In the genomic region with DNA sequence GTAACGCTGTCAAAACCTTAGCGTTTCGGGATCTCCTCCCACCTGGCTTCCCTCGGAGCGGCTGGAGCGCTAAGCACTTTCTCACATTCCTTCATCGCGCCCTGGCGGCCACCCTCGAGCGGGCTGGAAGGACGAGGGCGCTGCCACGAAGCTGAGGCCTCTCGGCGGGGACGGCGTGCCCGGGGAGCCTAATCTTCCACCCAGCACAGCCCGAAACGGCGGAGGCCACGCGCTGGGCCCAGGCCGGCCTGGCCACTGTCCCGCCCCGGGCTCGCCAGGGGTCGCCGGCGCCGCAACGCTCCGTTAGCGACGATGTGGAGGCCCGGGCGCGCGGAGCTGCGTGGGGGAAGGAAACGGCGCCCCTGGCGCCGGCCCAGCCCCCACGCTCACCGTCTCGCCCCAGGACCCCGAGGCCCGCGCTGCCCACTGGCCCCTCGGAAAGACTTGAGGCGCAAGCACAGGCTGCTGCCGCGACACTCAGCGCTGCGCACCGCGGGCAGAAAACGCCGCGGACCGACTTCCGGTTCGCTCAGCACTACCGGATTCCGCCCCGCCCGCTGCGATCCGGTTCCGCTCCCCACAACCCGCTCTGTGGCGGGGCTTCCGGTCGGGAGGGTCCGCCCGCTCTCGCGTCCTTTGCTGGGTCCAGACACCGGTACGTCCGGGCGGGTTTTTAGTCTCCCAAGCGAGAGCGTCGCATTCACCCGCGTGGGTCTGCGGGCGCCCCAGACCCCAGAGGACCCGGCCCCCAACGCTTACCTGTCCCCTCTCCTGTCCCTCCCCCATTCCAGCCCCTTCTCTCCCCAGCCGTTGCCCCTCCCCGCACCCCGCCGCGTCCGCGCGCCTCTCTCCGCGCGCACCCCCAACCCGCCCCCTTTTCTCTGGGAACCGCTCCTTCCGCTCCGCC, we compare ENCODE assay signal across 8 cellular contexts. TPM values are rescaled to one million over a fixed set of nuclear protein-coding genes. Genes with fewer than 3 reads are reported as not detected.
DNase-seq lines count a peak whose midpoint lies in the region; ATAC-seq, FAIRE-seq and TF ChIP-seq lines count a peak whose summit lies in the region.

YBEY (plus strand) TSS at position 582 of the 907 bp plus-strand sequence. CDS start 572 bp downstream, outside the sequence.

- H3K4me1 ChIP-seq in adrenal gland (replicated peaks in 1 of 2) (peaks cover 18 to 51% of the 10 kb centered on the region in 2 donors), heart right ventricle (peaks cover 22 to 68% (median 52%) of the 10 kb centered on the region in 9 donors), upper lobe of left lung (peaks cover 47 to 56% (median 52%) of the 10 kb centered on the region in 4 donors)

- peak within 1 kb of the TSS; percentile 97 to 98 for H3K27ac Mint-ChIP-seq in T-cell

- H3K36me3 ChIP-seq in adrenal gland (replicated peaks in 1 of 2) (peaks cover 0 to 31% of the 10 kb centered on the region in 2 donors), heart right ventricle (peaks cover 0 to 54% (median 9%) of the 10 kb centered on the region in 9 donors), upper lobe of left lung (peaks cover 0 to 17% (median 2%) of the 10 kb centered on the region in 4 donors)

- peak; percentile 92 for ATAC-seq in HG02798 (IDR thresholded peaks at IDR 0.05; ENCODE audit: poor library complexity, unreplicated experiment)
- peak; percentile 90 for ATAC-seq in T-cell (replicated peaks in 1 of 4)
- peak; percentile 97 to 98 (median 98) for ATAC-seq in heart right ventricle
- peak; percentile 97 to 98 for ATAC-seq in upper lobe of left lung (ENCODE audit: low FRiP score in 2 of 2)

- no peak for TF ChIP-seq EP300 in upper lobe of left lung (IDR thresholded peaks at IDR 0.05)

- DNase-seq in GM12891 (ENCODE audit: insufficient read length, low spot score) = peak; percentile 94
- DNase-seq in NCI-H1436 (lab: John Stamatoyannopoulos, UW) = peak; percentile 78
- peak; percentile 64 to 88 (median 77) for DNase-seq in T-cell
- peak; percentile 88 to 92 (median 91) for DNase-seq in adrenal gland
- DNase-seq in heart right ventricle = peak; percentile 91
- peak; percentile 97 for DNase-seq in posterior vena cava (ENCODE audit: low spot score)
- peak; percentile 91 to 98 for DNase-seq in upper lobe of left lung

- H3K4me1 Mint-ChIP-seq in T-cell = peaks cover 52 to 58% (median 53%) of the 10 kb centered on the region in 3 donors

- no peaks in the 10 kb centered on the region for H3K27me3 Mint-ChIP-seq in T-cell

- peak within 1 kb of the TSS; percentile 81 to 96 (median 94) for H3K27ac ChIP-seq in adrenal gland
- H3K27ac ChIP-seq in heart right ventricle = peak within 1 kb of the TSS; percentile 89 to 98 (median 94)
- H3K27ac ChIP-seq in upper lobe of left lung = peak within 1 kb of the TSS; percentile 93 to 96 (median 95)

- no peaks in the 10 kb centered on the region for H3K9me3 Mint-ChIP-seq in T-cell

- no peaks in the 10 kb centered on the region for H3K9me3 ChIP-seq in adrenal gland (replicated peaks in 1 of 3)
- H3K9me3 ChIP-seq in heart right ventricle = no peaks in the 10 kb centered on the region
- no peaks in the 10 kb centered on the region for H3K9me3 ChIP-seq in upper lobe of left lung

- H3K4me3 Mint-ChIP-seq in T-cell = peak within 1 kb of the TSS; percentile 86 to 98 (median 93)

- 0% methylated on average over 23 to 108 of the region's 108 CpGs for WGBS in adrenal gland, 4 donors
- whole genome bisulfite sequencing in heart right ventricle, 2 donors = 0 to 1% methylated on average over 75 to 105 of the region's 108 CpGs
- WGBS in upper lobe of left lung, 2 donors = 0 to 1% methylated on average over 14 to 66 of the region's 108 CpGs

- peak; percentile 89 for FAIRE-seq in GM12891 (lab: Jason Lieb, UNC)

- no peaks in the 10 kb centered on the region for H3K27me3 ChIP-seq in adrenal gland
- H3K27me3 ChIP-seq in heart right ventricle = no peaks in the 10 kb centered on the region
- H3K27me3 ChIP-seq in upper lobe of left lung = no peaks in the 10 kb centered on the region

- H3K4me3 ChIP-seq in adrenal gland (peak within 1 kb of the TSS; percentile 53 to 93 (median 80)), heart right ventricle (peak within 1 kb of the TSS; percentile 59 to 93 (median 82)), upper lobe of left lung (peak within 1 kb of the TSS; percentile 74 to 99 (median 93))

- TF ChIP-seq CTCF in adrenal gland (IDR thresholded peaks at IDR 0.05) (peak in 4 of 6 experiments; percentile 33 to 51 (median 42)), heart right ventricle (IDR thresholded peaks at IDR 0.05) (peak in 8 of 9 donors; percentile 7 to 62 (median 38)), upper lobe of left lung (IDR thresholded peaks at IDR 0.05) (peak; percentile 27 to 61 (median 54))

- POLR2A ChIA-PET in T-cell (lab: Charles Lee) = no interaction called here

- TF ChIP-seq POLR2A in GM12891 (IDR thresholded peaks at IDR 0.05; ENCODE audit: low read depth, low read length) = peak; percentile 69
- TF ChIP-seq POLR2A in adrenal gland (IDR thresholded peaks at IDR 0.05) = peak; percentile 28 to 63
- TF ChIP-seq POLR2A in upper lobe of left lung (IDR thresholded peaks at IDR 0.05) = peak in 3 of 4 donors; percentile 54 to 84 (median 57)

- intact Hi-C loops in adrenal gland (cut with DNase I) (no loop called here), heart right ventricle (cut with DNase I) (loop anchor here in 4 of 10 donors (1.0 to 10.0 kb wide), 6 partner anchors 36 to 101 kb away; partner anchors contain the start of genes PCNT (in 3 of the 4), C21orf58 (in 2 of the 4), LSS (in 1 of the 4) and SPATC1L (in 1 of the 4)), posterior vena cava (cut with DNase I) (loop anchor here (10.0 kb wide), 2 partner anchors 111 to 341 kb away; no protein-coding TSS in a partner anchor)

- CTCF ChIA-PET in T-cell (lab: Charles Lee) = interaction anchor here in 1 of 2 donors (0.5 to 1.8 kb wide), 2 partner anchors 143 to 169 kb away, joined by 4 to 10 read pairs; no protein-coding TSS in a partner anchor

- H3K36me3 Mint-ChIP-seq in T-cell = peaks cover 19% of the 10 kb centered on the region

TF ChIP-seq in GM12891, 5 proteins besides CTCF, POLR2A, EP300 and RAD21:
- TF ChIP-seq TAF1 (IDR thresholded peaks at IDR 0.05; ENCODE audit: low read depth, low read length) = peak; percentile 85
- peak; percentile 83 for TF ChIP-seq POLR2AphosphoS5 (IDR thresholded peaks at IDR 0.05; ENCODE audit: low read depth, low read length)
- TF ChIP-seq POU2F2 (IDR thresholded peaks at IDR 0.05; ENCODE audit: low read depth, low read length) = 0 out of 2 replicates have a peak, but pooled peaks have one; percentile 38
- TF ChIP-seq PAX5 (IDR thresholded peaks at IDR 0.05; ENCODE audit: insufficient read depth, low read length, severe bottlenecking) = no peak
- TF ChIP-seq SPI1 (IDR thresholded peaks at IDR 0.05; ENCODE audit: low read depth, low read length) = peak; percentile 58

RNA-seq across cellular contexts. Expression of gene YBEY, which starts in this region (rescaled TPM):
- 20.5 TPM for polyA plus RNA-seq in GM12891 (2012; ENCODE audit: low read depth, missing spikeins)
- total RNA-seq in T-cell = 10 to 100 TPM; 10.0 to 21.2 (median 19.3) TPM
- 10 to 100 TPM in 6 of 8 donors, 1 to 10 TPM in 2; 4.0 to 17.5 (median 14.8) TPM for total RNA-seq in adrenal gland
- 10 to 100 TPM; 16.4 to 46.0 (median 24.8) TPM for polyA plus RNA-seq in adrenal gland
- 10 to 100 TPM; 11.9 to 25.7 (median 16.7) TPM for total RNA-seq in heart right ventricle
- polyA plus RNA-seq in heart right ventricle = 10 to 100 TPM; 15.8 to 18.1 TPM
- 1 to 10 TPM; 8.4 to 9.3 TPM for total RNA-seq in posterior vena cava
- 10 to 100 TPM in 4 of 6 donors, 1 to 10 TPM in 2; 7.7 to 26.2 (median 10.8) TPM for total RNA-seq in upper lobe of left lung

Comparison
In these comparisons a context has a peak if more than half of its experiments do, and no peak if none do; other contexts are left out.
1. Peak in every context shown above with its lines: DNase-seq, ATAC-seq, H3K4me3 ChIP-seq and H3K27ac ChIP-seq.
2. intact Hi-C loops: an anchor here in posterior vena cava (10.0 kb wide); none called in adrenal gland.